Comparison of ENCODE assay signal across 29 cellular contexts in the genomic region with DNA sequence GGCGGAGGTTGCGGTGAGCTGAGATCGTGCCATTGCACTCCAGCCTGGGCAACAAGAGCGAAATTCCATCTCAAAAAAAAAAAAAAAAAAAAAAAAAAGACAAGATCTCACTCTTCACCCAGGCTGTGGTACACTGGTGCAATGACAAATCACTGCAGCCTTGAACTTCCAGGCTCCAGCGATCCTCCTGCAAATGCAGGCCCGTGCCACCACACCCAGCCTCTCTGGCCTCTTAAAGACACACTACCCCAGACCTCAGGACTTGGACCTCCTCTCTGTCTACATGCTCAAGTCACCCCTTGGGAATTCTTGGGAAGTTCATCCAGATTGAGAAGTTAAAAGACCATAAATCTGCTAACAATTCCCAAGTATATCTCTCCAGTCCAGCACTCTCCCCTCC. TPM values are rescaled to one million over a fixed set of nuclear protein-coding genes. Genes with fewer than 3 reads are reported as not detected.
"Had no signal": no experiment of that assay in that cellular context is flagged by ENCODE, and none has a peak within 500 bp of the region (broad histone marks: within the 10 kb centered on the region; RNA-seq: fewer than 3 reads in every experiment).

No MANE protein-coding gene starts in this region.

- H3K36me3 ChIP-seq: MG63, SJCRH30 had no signal

- H3K27ac Mint-ChIP-seq: activated CD4-positive, alpha-beta T cell treated with anti-CD3 and anti-CD28 coated beads, Interleukin-2, amount 10 ng/mL, durations not matched to agents 24 days and 14 days; activated CD8-positive, alpha-beta T cell treated with anti-CD3 and anti-CD28 coated beads, Interleukin-2, amount 10 ng/mL, durations not matched to agents 7 days and 5 days; activated naive CD4-positive, alpha-beta T cell treated with anti-CD3 and anti-CD28 coated beads, Interleukin-2, amount 50 U/mL, for 24 hours; activated naive CD8-positive, alpha-beta T cell treated with anti-CD3 and anti-CD28 coated beads, Interleukin-2, amount 10 ng/mL, durations not matched to agents 7 days and 5 days; activated T-cell treated with anti-CD3 and anti-CD28 coated beads, Interleukin-2, amount 50 U/mL, for 24 hours; activated T-helper 2 cell treated with anti-CD3 and anti-CD28 coated beads, Interferon-gamma antibody, Interleukin-2, Interleukin-4, amounts not matched to agents 10 μg/mL and 5 μg/mL and 100 μg/mL, durations not matched to agents 14 hours and 24 hours and 36 hours; T-helper 1 cell treated with Interleukin-12 subunit alpha and Interleukin-12 subunit beta and Interleukin-4 antibody, amounts not matched to agents 30 μg/mL and 1 μg/mL, for 36 hours; T-helper 2 cell treated with Interferon-gamma antibody and Interleukin-4, amounts not matched to agents 5 μg/mL and 100 μg/mL, for 36 hours had no signal

- DNase-seq: activated CD4-positive, alpha-beta T cell treated with anti-CD3 and anti-CD28 coated beads, Interleukin-2, amount 10 ng/mL, durations not matched to agents 24 days and 14 days; activated CD4-positive, alpha-beta T cell treated with anti-CD3 and anti-CD28 coated beads, Interleukin-2, amount 50 U/mL, for 4 hours; activated CD8-positive, alpha-beta T cell treated with anti-CD3 and anti-CD28 coated beads, Interleukin-2, amount 10 ng/mL, durations not matched to agents 7 days and 5 days; activated gamma-delta T cell; activated naive CD4-positive, alpha-beta T cell treated with Interleukin-2 at 50 U/mL for 16 hours; activated naive CD8-positive, alpha-beta T cell treated with anti-CD3 and anti-CD28 coated beads, Interleukin-2, amount 10 ng/mL, durations not matched to agents 7 days and 5 days; activated T-cell treated with anti-CD3 and anti-CD28 coated beads, Interleukin-2, amount 50 U/mL, for 24 hours; body of pancreas; caudate nucleus; cerebellar nuclear complex; Kasumi-1; MG63; NCI-H1048; NCI-H1105 treated with DMSO at 0.1 percent for 48 hours; NCI-H1436; NCI-H1694; NCI-H1930; NCI-H510A; NCI-H526; NCI-H748 treated with DMSO at 0.1 percent for 48 hours; OCI-M1; SHP77; SJCRH30 had no signal

- H3K27me3 Mint-ChIP-seq: activated naive CD4-positive, alpha-beta T cell treated with anti-CD3 and anti-CD28 coated beads, Interleukin-2, amount 50 U/mL, for 24 hours; activated T-cell treated with anti-CD3 and anti-CD28 coated beads, Interleukin-2, amount 50 U/mL, for 24 hours had no signal

- H3K4me3 ChIP-seq: body of pancreas, MG63, SJCRH30, SK-N-MC had no signal

- H3K27me3 ChIP-seq: body of pancreas, MG63, SJCRH30 had no signal

- H3K4me3 Mint-ChIP-seq: activated CD4-positive, alpha-beta T cell treated with anti-CD3 and anti-CD28 coated beads, Interleukin-2, amount 10 ng/mL, durations not matched to agents 24 days and 14 days; activated CD8-positive, alpha-beta T cell treated with anti-CD3 and anti-CD28 coated beads, Interleukin-2, amount 10 ng/mL, durations not matched to agents 7 days and 5 days; activated naive CD4-positive, alpha-beta T cell treated with anti-CD3 and anti-CD28 coated beads, Interleukin-2, amount 50 U/mL, for 24 hours; activated naive CD8-positive, alpha-beta T cell treated with anti-CD3 and anti-CD28 coated beads, Interleukin-2, amount 10 ng/mL, durations not matched to agents 7 days and 5 days; activated T-cell treated with anti-CD3 and anti-CD28 coated beads, Interleukin-2, amount 50 U/mL, for 24 hours; T-helper 1 cell treated with Interleukin-12 subunit alpha and Interleukin-12 subunit beta and Interleukin-4 antibody, amounts not matched to agents 30 μg/mL and 1 μg/mL, for 36 hours; T-helper 2 cell treated with Interferon-gamma antibody and Interleukin-4, amounts not matched to agents 5 μg/mL and 100 μg/mL, for 36 hours had no signal

- H3K27ac ChIP-seq: body of pancreas, SJCRH30, SK-N-MC had no signal

- H3K36me3 Mint-ChIP-seq: activated naive CD4-positive, alpha-beta T cell treated with anti-CD3 and anti-CD28 coated beads, Interleukin-2, amount 50 U/mL, for 24 hours; activated naive CD8-positive, alpha-beta T cell treated with anti-CD3 and anti-CD28 coated beads, Interleukin-2, amount 10 ng/mL, durations not matched to agents 7 days and 5 days had no signal

- H3K9me3 ChIP-seq: body of pancreas, MG63, SJCRH30 had no signal

- H3K9me3 Mint-ChIP-seq: activated CD4-positive, alpha-beta T cell treated with anti-CD3 and anti-CD28 coated beads, Interleukin-2, amount 10 ng/mL, durations not matched to agents 24 days and 14 days; activated naive CD4-positive, alpha-beta T cell treated with anti-CD3 and anti-CD28 coated beads, Interleukin-2, amount 50 U/mL, for 24 hours; activated naive CD8-positive, alpha-beta T cell treated with anti-CD3 and anti-CD28 coated beads, Interleukin-2, amount 10 ng/mL, durations not matched to agents 7 days and 5 days; activated T-cell treated with anti-CD3 and anti-CD28 coated beads, Interleukin-2, amount 50 U/mL, for 24 hours; activated T-helper 2 cell treated with anti-CD3 and anti-CD28 coated beads, Interferon-gamma antibody, Interleukin-2, Interleukin-4, amounts not matched to agents 10 μg/mL and 5 μg/mL and 100 μg/mL, durations not matched to agents 14 hours and 24 hours and 36 hours; T-helper 1 cell treated with Interleukin-12 subunit alpha and Interleukin-12 subunit beta and Interleukin-4 antibody, amounts not matched to agents 30 μg/mL and 1 μg/mL, for 36 hours; T-helper 2 cell treated with Interferon-gamma antibody and Interleukin-4, amounts not matched to agents 5 μg/mL and 100 μg/mL, for 36 hours had no signal

- ATAC-seq: activated CD8-positive, alpha-beta T cell treated with anti-CD3 and anti-CD28 coated beads, Interleukin-2, amount 10 ng/mL, durations not matched to agents 7 days and 5 days; body of pancreas had no signal

- H3K4me1 ChIP-seq: SJCRH30 had no signal

RNA-seq across cellular contexts. Expression of a gene that starts 10.5 kb away (rescaled TPM):
- total RNA-seq: activated CD4-positive, alpha-beta T cell treated with anti-CD3 and anti-CD28 coated beads, Interleukin-2, amount 10 ng/mL, durations not matched to agents 24 days and 14 days; astrocyte; body of pancreas had no signal
